Comparison of ENCODE assay signal across 17 cellular contexts in the genomic region with DNA sequence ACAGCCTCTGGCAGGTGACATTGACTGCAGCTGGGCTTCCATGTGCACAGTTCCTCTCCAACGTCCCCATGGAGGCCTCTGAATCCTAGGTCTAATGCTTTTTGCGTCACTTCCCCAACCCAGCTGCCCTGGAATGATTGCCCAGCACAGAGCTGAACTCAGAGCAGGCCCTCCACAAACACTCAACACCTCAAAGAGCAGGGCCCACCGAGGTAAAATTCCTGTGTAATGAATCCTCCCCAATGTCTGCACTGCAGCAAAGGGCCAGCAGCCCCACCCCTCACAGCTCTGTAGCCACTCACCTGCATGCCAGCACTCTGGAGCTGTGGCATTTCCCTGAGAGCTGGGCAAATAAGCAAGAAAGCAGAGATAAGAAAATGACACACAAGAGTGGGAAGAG. TPM values are rescaled to one million over a fixed set of nuclear protein-coding genes. Genes with fewer than 3 reads are reported as not detected.
DNase-seq lines count a peak whose midpoint lies in the region; ATAC-seq and TF ChIP-seq lines count a peak whose summit lies in the region.
"Had no signal": no experiment of that assay in that cellular context is flagged by ENCODE, and none has a peak within 500 bp of the region (broad histone marks: within the 10 kb centered on the region; RNA-seq: fewer than 3 reads in every experiment).

No MANE protein-coding gene starts in this region.

- POLR2A ChIA-PET in PC-9 (lab: Charles Lee; ENCODE audit: unreplicated experiment), result interaction anchor here (0.6 to 0.7 kb wide), 3 partner anchors 103 to 1730 kb away, joined by 3 to 5 read pairs (median 3); no protein-coding TSS in a partner anchor
- POLR2A ChIA-PET in activated CD8-positive, alpha-beta T cell treated with anti-CD3 and anti-CD28 coated beads for 36 hours (lab: Charles Lee), result no interaction called here

- no peak overlapping the region for H2AFZ ChIP-seq in PC-9

- H3K9me2 ChIP-seq in PC-9 (ENCODE audit: insufficient read depth), result no peaks in the 10 kb centered on the region

- BruUV-seq in PC-9 (replicated peaks; lab: Mats Ljungman, UMichigan), result no TSS peak

- no peak for TF ChIP-seq CTCF in PC-9 (conservative IDR thresholded peaks at IDR 0.05)
- TF ChIP-seq CTCF in heart left ventricle (IDR thresholded peaks at IDR 0.05), result no peak
- no peak for TF ChIP-seq CTCF in lower lobe of right lung (IDR thresholded peaks at IDR 0.05)
- no peak for TF ChIP-seq CTCF in activated CD8-positive, alpha-beta T cell treated with anti-CD3 and anti-CD28 coated beads for 36 hours (IDR thresholded peaks at IDR 0.05)

- H3K79me2 ChIP-seq in PC-9 (ENCODE audit: low read depth), result no peaks in the 10 kb centered on the region

- no peaks in the 10 kb centered on the region for H3K27me3 Mint-ChIP-seq in activated CD8-positive, alpha-beta T cell treated with anti-CD3 and anti-CD28 coated beads for 36 hours

- H3K4me1 ChIP-seq in PC-9 (replicated peaks; ENCODE audit: insufficient read depth) (peaks cover 5% of the 10 kb centered on the region; the same call in 1 of the 2 replicates), heart left ventricle (peaks cover 0 to 10% (median 0%) of the 10 kb centered on the region in 12 donors), lower lobe of right lung (peaks cover 11% of the 10 kb centered on the region)
- H3K4me1 ChIP-seq: esophagus muscularis mucosa had no signal

- H3K36me3 ChIP-seq in PC-9 (ENCODE audit: low read depth), result peaks cover 8% of the 10 kb centered on the region
- H3K36me3 ChIP-seq in heart left ventricle, result peaks cover 0 to 4% (median 0%) of the 10 kb centered on the region in 9 donors
- no peaks in the 10 kb centered on the region for H3K36me3 ChIP-seq in lower lobe of right lung
- peaks cover 11% of the 10 kb centered on the region for H3K36me3 ChIP-seq in H7 (replicated peaks; ENCODE audit: control insufficient read depth, insufficient read depth, low read length)
- H3K36me3 ChIP-seq: esophagus muscularis mucosa, suprapubic skin had no signal

- CTCF ChIA-PET in PC-9 (lab: Charles Lee), result no interaction called here
- CTCF ChIA-PET in activated CD8-positive, alpha-beta T cell treated with anti-CD3 and anti-CD28 coated beads for 36 hours (lab: Charles Lee), result interaction anchor here (1.2 kb wide), 1 partner anchor 45 kb away, joined by 3 read pairs; no protein-coding TSS in a partner anchor

- H3K4me3 ChIP-seq in PC-9 (no peak overlapping the region), heart left ventricle (no peak overlapping the region), lower lobe of right lung (no peak overlapping the region), H7 (ENCODE audit: insufficient read depth, low read depth, low read length) (no peak overlapping the region)
- H3K4me3 ChIP-seq: esophagus muscularis mucosa, SJSA1, suprapubic skin had no signal

- H3K9me3 Mint-ChIP-seq in activated CD8-positive, alpha-beta T cell treated with anti-CD3 and anti-CD28 coated beads for 36 hours, result no peaks in the 10 kb centered on the region

- H3K4me1 Mint-ChIP-seq in activated CD8-positive, alpha-beta T cell treated with anti-CD3 and anti-CD28 coated beads for 36 hours (ENCODE audit: low read depth), result no peaks in the 10 kb centered on the region

- no peak overlapping the region for H3K27ac Mint-ChIP-seq in activated CD8-positive, alpha-beta T cell treated with anti-CD3 and anti-CD28 coated beads for 36 hours

- ATAC-seq in heart left ventricle (peak; percentile 33 to 88 (median 78)), lower lobe of right lung (peak; percentile 95 to 97), HG03521 (IDR thresholded peaks at IDR 0.05; ENCODE audit: unreplicated experiment) (no peak)
- no peak for ATAC-seq in activated CD8-positive, alpha-beta T cell treated with anti-CD3 and anti-CD28 coated beads for 36 hours
- ATAC-seq: HCT116 had no signal

- no peaks in the 10 kb centered on the region for H3K9me3 ChIP-seq in PC-9 (ENCODE audit: insufficient read depth, low read depth)
- H3K9me3 ChIP-seq in heart left ventricle, result peaks cover 0 to 20% (median 4%) of the 10 kb centered on the region in 12 donors
- peaks cover 6% of the 10 kb centered on the region for H3K9me3 ChIP-seq in lower lobe of right lung
- H3K9me3 ChIP-seq: SJSA1, suprapubic skin had no signal

- DNase-seq in Daoy (ENCODE audit: low read depth) (peak; percentile 28), PC-9 (peak; percentile 76 to 82), heart left ventricle (peak in 3 of 5 donors; percentile 31 to 64 (median 59)), lower lobe of right lung (peak; percentile 74), H7 (no peak), foreskin melanocyte (no peak)
- no peak for DNase-seq in activated CD8-positive, alpha-beta T cell treated with anti-CD3 and anti-CD28 coated beads for 36 hours
- DNase-seq: activated CD4-positive, CD25-positive, alpha-beta regulatory T cell treated with anti-CD3 and anti-CD28 coated beads, Interleukin-2, amount 50 U/mL, for 72 hours; amniotic stem cell; NCI-H345; occipital lobe; stimulated activated CD4-positive, alpha-beta T cell treated with anti-CD3 and anti-CD28 coated beads, Interleukin-4, amount 100 ng/mL, for 1 hour had no signal

- H3K4me2 ChIP-seq in PC-9, result no peak overlapping the region

- H3K27me3 ChIP-seq in PC-9 (ENCODE audit: insufficient read depth, low read depth) (no peaks in the 10 kb centered on the region), heart left ventricle (no peaks in the 10 kb centered on the region), lower lobe of right lung (ENCODE audit: low read depth) (no peaks in the 10 kb centered on the region), H7 (ENCODE audit: control insufficient read depth, insufficient read depth, low read length) (no peaks in the 10 kb centered on the region)
- H3K27me3 ChIP-seq: esophagus muscularis mucosa, SJSA1, suprapubic skin had no signal

- peaks cover 14% of the 10 kb centered on the region for H3K36me3 Mint-ChIP-seq in activated CD8-positive, alpha-beta T cell treated with anti-CD3 and anti-CD28 coated beads for 36 hours (ENCODE audit: low read depth)

- H3F3A ChIP-seq in PC-9 (ENCODE audit: insufficient read depth, low read depth), result no peaks in the 10 kb centered on the region

- H3K4me3 Mint-ChIP-seq in activated CD8-positive, alpha-beta T cell treated with anti-CD3 and anti-CD28 coated beads for 36 hours, result no peak overlapping the region

- H4K20me1 ChIP-seq in PC-9 (ENCODE audit: insufficient read depth), result no peaks in the 10 kb centered on the region

- no peak overlapping the region for H3K27ac ChIP-seq in PC-9
- H3K27ac ChIP-seq in heart left ventricle, result peak overlapping the region in 7 of 12 donors; percentile 1 to 66 (median 21)
- H3K27ac ChIP-seq in lower lobe of right lung, result peak overlapping the region; percentile 71
- H3K27ac ChIP-seq: esophagus muscularis mucosa, SJSA1, suprapubic skin had no signal

- no peak for TF ChIP-seq POLR2A in heart left ventricle (IDR thresholded peaks at IDR 0.05)

- 28 to 55% (median 44%) methylated on average over 3 of the region's 3 CpGs for WGBS in heart left ventricle, 4 donors

- intact Hi-C loops in PC-9 (cut with micrococcal nuclease; ENCODE audit: unreplicated experiment), result loop anchor here (1.0 kb wide), 2 partner anchors 9 to 42 kb away; no protein-coding TSS in a partner anchor
- intact Hi-C loops in heart left ventricle (cut with DNase I), result no loop called here
- intact Hi-C loops in lower lobe of right lung (cut with DNase I), result no loop called here
- intact Hi-C loops in activated CD8-positive, alpha-beta T cell treated with anti-CD3 and anti-CD28 coated beads for 36 hours (cut with micrococcal nuclease), result no loop called here

RNA-seq across cellular contexts. Expression of gene DUSP7, which starts 42.6 kb away (rescaled TPM):
- total RNA-seq in Daoy (2014; rRNA removed; shearing (Covaris generic)), result 14.2 TPM in 2 replicates
- total RNA-seq in PC-9 (2021), result 9.4 and 9.5 TPM in 2 replicates
- total RNA-seq in heart left ventricle, result 10 to 100 TPM; 14.5 to 33.2 (median 20.7) TPM
- polyA plus RNA-seq in heart left ventricle, result 10 to 100 TPM in 1 of 2 donors, 1 to 10 TPM in 1; 9.2 to 26.1 TPM
- total RNA-seq in lower lobe of right lung, result 28.8 TPM
- 19.5 and 21.7 TPM in 2 replicates for total RNA-seq in H7 (2014; rRNA removed; shearing (Covaris generic))
- 10 to 100 TPM; 19.6 to 21.6 TPM for total RNA-seq in activated CD8-positive, alpha-beta T cell treated with anti-CD3 and anti-CD28 coated beads for 36 hours

RNA-seq across cellular contexts. Expression of gene POC1A, which starts 55.2 kb away (rescaled TPM):
- 6.0 and 8.6 TPM in 2 replicates for total RNA-seq in Daoy (2014; rRNA removed; shearing (Covaris generic))
- total RNA-seq in PC-9 (2021), result 28.8 and 35.0 TPM in 2 replicates
- 1 to 10 TPM in 7 of 9 donors, under 1 TPM in 2; 0.66 to 5.2 (median 1.4) TPM for total RNA-seq in heart left ventricle
- polyA plus RNA-seq in heart left ventricle, result 1 to 10 TPM in 1 of 2 donors, under 1 TPM in 1; 0.50 to 3.0 TPM
- total RNA-seq in lower lobe of right lung, result 2.7 TPM
- 25.1 and 26.4 TPM in 2 replicates for total RNA-seq in H7 (2014; rRNA removed; shearing (Covaris generic))
- total RNA-seq in activated CD8-positive, alpha-beta T cell treated with anti-CD3 and anti-CD28 coated beads for 36 hours, result 10 to 100 TPM; 21.2 to 23.5 TPM

Comparison
In these comparisons a context has a peak if more than half of its experiments do, and no peak if none do; other contexts are left out.
1. DNase-seq: peak in Daoy (single experiment), PC-9 (2 of 2), heart left ventricle (3 of 5) and lower lobe of right lung (single experiment); none in H7 (single experiment), foreskin melanocyte (single experiment) and activated CD8-positive, alpha-beta T cell treated with anti-CD3 and anti-CD28 coated beads for 36 hours (single experiment).
2. ATAC-seq: peak in heart left ventricle (4 of 4) and lower lobe of right lung (2 of 2); none in HG03521 (single experiment) and activated CD8-positive, alpha-beta T cell treated with anti-CD3 and anti-CD28 coated beads for 36 hours (single experiment).